Comparison of ENCODE assay signal across 19 cellular contexts in genomic region chr12:89328483-89329030, GRCh38. TPM values are rescaled to one million over a fixed set of nuclear protein-coding genes. Genes with fewer than 3 reads are reported as not detected.
A peak's percentile ranks its signal among the peaks of the same experiment; 100 is the strongest.
DNase-seq lines count a peak whose midpoint lies in the region; ATAC-seq, FAIRE-seq and TF ChIP-seq lines count a peak whose summit lies in the region.
"Had no signal": no experiment of that assay in that cellular context is flagged by ENCODE, and none has a peak within 500 bp of the region (broad histone marks: within the 10 kb centered on the region; RNA-seq: fewer than 3 reads in every experiment).

No MANE protein-coding gene starts in this region.

- no peak for ATAC-seq in HG02973 (IDR thresholded peaks at IDR 0.05; ENCODE audit: unreplicated experiment)
- ATAC-seq: activated naive CD4-positive, alpha-beta T cell treated with anti-CD3 and anti-CD28 coated beads, Interleukin-2, amount 50 U/mL, for 72 hours had no signal

- TF ChIP-seq CTCF in progenitor cell of endocrine pancreas (IDR thresholded peaks at IDR 0.05; ENCODE audit: unreplicated experiment), result no peak

- peak overlapping the region; percentile 35 for H3K4me3 Mint-ChIP-seq in progenitor cell of endocrine pancreas (ENCODE audit: low read depth)
- H3K4me3 Mint-ChIP-seq: activated T-helper 1 cell treated with anti-CD3 and anti-CD28 coated beads, Interleukin-12 subunit alpha, Interleukin-12 subunit beta, Interleukin-2, Interleukin-4 antibody, amounts not matched to agents 30 ng/mL and 10 ng/mL and 1 ng/mL, durations not matched to agents 14 hours and 24 hours and 36 hours; CD4-positive, alpha-beta T cell had no signal

- DNase-seq in Ammon's horn (ENCODE audit: low spot score), result peak; percentile 55
- peak; percentile 55 for DNase-seq in medulla oblongata (ENCODE audit: extremely low spot score)
- DNase-seq in progenitor cell of endocrine pancreas (ENCODE audit: low spot score, unreplicated experiment), result no peak
- DNase-seq in SHP77 treated with DMSO at 0.1 percent for 48 hours (lab: John Stamatoyannopoulos, UW), result no peak
- no peak for DNase-seq in activated CD4-positive, alpha-beta T cell treated with anti-CD3 and anti-CD28 coated beads for 1 hour
- no peak for DNase-seq in HTR-8/SVneo (ENCODE audit: insufficient read length, low spot score)
- DNase-seq: activated CD4-positive, CD25-positive, alpha-beta regulatory T cell treated with anti-CD3 and anti-CD28 coated beads, Interleukin-2, amount 50 U/mL, for 72 hours; CD4-positive, alpha-beta T cell; DMS79; NCI-H1694 treated with DMSO at 0.1 percent for 48 hours; stimulated activated CD4-positive, alpha-beta T cell treated with anti-CD3 and anti-CD28 coated beads, Interleukin-4, amount 100 ng/mL, for 24 hours; stomach; uterus had no signal

- peak; percentile 73 for FAIRE-seq in TTC549 (lab: Jason Lieb, UNC)
- no peak for FAIRE-seq in HTR-8/SVneo (lab: Jason Lieb, UNC)
- FAIRE-seq: astrocyte, H54 had no signal

- H3K4me1 Mint-ChIP-seq in progenitor cell of endocrine pancreas (ENCODE audit: low read depth), result peaks cover 48% of the 10 kb centered on the region

- H3K27me3 Mint-ChIP-seq in progenitor cell of endocrine pancreas, result no peaks in the 10 kb centered on the region
- H3K27me3 Mint-ChIP-seq: CD4-positive, alpha-beta T cell had no signal

- peak overlapping the region; percentile 93 for H3K27ac Mint-ChIP-seq in progenitor cell of endocrine pancreas
- H3K27ac Mint-ChIP-seq: activated naive CD4-positive, alpha-beta T cell treated with anti-CD3 and anti-CD28 coated beads, Interleukin-2, amount 50 U/mL, for 72 hours; activated T-helper 1 cell treated with anti-CD3 and anti-CD28 coated beads, Interleukin-12 subunit alpha, Interleukin-12 subunit beta, Interleukin-2, Interleukin-4 antibody, amounts not matched to agents 30 ng/mL and 10 ng/mL and 1 ng/mL, durations not matched to agents 14 hours and 24 hours and 36 hours; CD4-positive, alpha-beta T cell had no signal

- peaks cover 6% of the 10 kb centered on the region for H3K9me3 Mint-ChIP-seq in progenitor cell of endocrine pancreas (ENCODE audit: low read depth)

- H3K36me3 Mint-ChIP-seq in progenitor cell of endocrine pancreas (ENCODE audit: insufficient read depth), result peaks cover 4% of the 10 kb centered on the region

RNA-seq across cellular contexts. Expression of gene DUSP6, which starts 23.7 kb away (rescaled TPM):
- total RNA-seq in progenitor cell of endocrine pancreas, result 80.1 and 85.8 TPM in 2 replicates

Comparison
In these comparisons a context has a peak if more than half of its experiments do, and no peak if none do; other contexts are left out.
1. DNase-seq: peak in Ammon's horn (single experiment) and medulla oblongata (single experiment); none in progenitor cell of endocrine pancreas (single experiment), SHP77 treated with DMSO at 0.1 percent for 48 hours (single experiment), activated CD4-positive, alpha-beta T cell treated with anti-CD3 and anti-CD28 coated beads for 1 hour (single experiment) and HTR-8/SVneo (single experiment).